22 cellular contexts compared by ENCODE assay signal in the genomic region with DNA sequence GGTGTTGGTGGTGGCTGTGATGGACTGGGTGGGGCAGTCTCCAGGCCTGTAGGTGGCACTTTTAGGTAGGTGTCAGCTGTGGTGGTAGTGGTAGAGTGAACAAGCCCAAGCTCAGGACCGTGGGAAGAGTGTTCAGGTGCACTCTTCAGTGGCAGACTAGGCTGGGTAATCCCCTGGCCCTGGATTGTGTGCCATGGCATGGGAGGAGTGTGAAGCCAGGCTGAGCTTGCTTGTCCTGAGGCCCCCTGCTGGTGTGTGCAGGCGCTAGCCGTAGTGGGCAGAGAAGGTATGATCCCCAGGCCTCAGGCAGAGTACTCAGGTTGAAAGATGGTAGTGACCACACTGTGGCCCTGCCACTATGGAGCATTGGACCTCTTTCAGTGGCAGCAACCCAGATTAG.
DNase-seq lines count a peak whose midpoint lies in the region; ATAC-seq, FAIRE-seq and TF ChIP-seq lines count a peak whose summit lies in the region.
"Had no signal": no experiment of that assay in that cellular context is flagged by ENCODE, and none has a peak within 500 bp of the region (broad histone marks: within the 10 kb centered on the region; RNA-seq: fewer than 3 reads in every experiment).

No MANE protein-coding gene starts in this region.

- no peak overlapping the region for H2BK15ac ChIP-seq in H9 (ENCODE audit: low read depth, low read length)

- H3K79me1 ChIP-seq in H9 (ENCODE audit: insufficient read depth, low read depth, low read length, poor library complexity, severe bottlenecking), result no peaks in the 10 kb centered on the region

- H3K4me2 ChIP-seq in DOHH2 (ENCODE audit: low read length), result no peak overlapping the region
- no peak overlapping the region for H3K4me2 ChIP-seq in H9 (ENCODE audit: insufficient read depth, insufficient read length, low read length)
- H3K4me2 ChIP-seq in keratinocyte (ENCODE audit: control insufficient read depth, extremely low read depth, insufficient read depth, low read depth, low read length), result no peak overlapping the region

- peak; percentile 33 for TF ChIP-seq CTCF in DOHH2 (IDR thresholded peaks at IDR 0.05; ENCODE audit: low read depth, low read length, poor library complexity, severe bottlenecking)
- TF ChIP-seq CTCF in H9 (conservative IDR thresholded peaks at IDR 0.05), result peak; percentile 57
- peak; percentile 54 for TF ChIP-seq CTCF in WERI-Rb-1 (IDR thresholded peaks at IDR 0.05; ENCODE audit: low read depth, low read length)
- peak in 2 of 3 experiments; percentile 7 to 38 for TF ChIP-seq CTCF in keratinocyte (optimal IDR thresholded peaks at IDR 0.05 in 1 of 3, IDR thresholded peaks at IDR 0.05 in 1 of 3, conservative IDR thresholded peaks at IDR 0.05 in 1 of 3; ENCODE audit: extremely low read depth in 1 of 3, insufficient read depth in 2 of 3, low read length in 3 of 3)

- H3K79me2 ChIP-seq in DOHH2 (ENCODE audit: control insufficient read depth, low read length) (no peaks in the 10 kb centered on the region), H9 (ENCODE audit: insufficient read depth, low read length) (no peaks in the 10 kb centered on the region), keratinocyte (ENCODE audit: control insufficient read depth, insufficient read depth, low read length) (no peaks in the 10 kb centered on the region)

- H3K23me2 ChIP-seq in H9 (ENCODE audit: insufficient read length, low read depth, low read length, poor library complexity, severe bottlenecking), result no peaks in the 10 kb centered on the region

- no peaks in the 10 kb centered on the region for H3K27me3 Mint-ChIP-seq in H9 (ENCODE audit: low read depth)
- H3K27me3 Mint-ChIP-seq: activated T-helper 17 cell treated with anti-CD3 and anti-CD28 coated beads, Interleukin-2, amount 50 U/mL, for 72 hours; CD4-positive, alpha-beta T cell; dendritic cell treated with granulocyte-macrophage colony-stimulating factor and Interleukin-4, amounts not matched to agents 40 ng/mL and 50 ng/mL, for 4 days; stimulated activated naive CD8-positive, alpha-beta T cell treated with anti-CD3 and anti-CD28 coated beads, Interleukin-15, Interleukin-2, amounts not matched to agents 100 ng/mL and 50 ng/mL, for 24 hours had no signal

- no peak overlapping the region for H3K56ac ChIP-seq in H9 (ENCODE audit: insufficient read length, low read depth, low read length)

- no peak overlapping the region for H3K18ac ChIP-seq in H9 (ENCODE audit: insufficient read length, low read depth, low read length)

- H3K4me1 ChIP-seq in DOHH2 (ENCODE audit: control insufficient read depth, low read length) (no peaks in the 10 kb centered on the region), H9 (ENCODE audit: insufficient read depth, low read length) (no peaks in the 10 kb centered on the region), keratinocyte (ENCODE audit: control insufficient read depth, extremely low read depth, insufficient read depth, low read length) (no peaks in the 10 kb centered on the region)

- H3K4me1 Mint-ChIP-seq in H9, result no peaks in the 10 kb centered on the region
- H3K4me1 Mint-ChIP-seq: activated T-helper 17 cell treated with anti-CD3 and anti-CD28 coated beads, Interleukin-2, amount 50 U/mL, for 72 hours had no signal

- H3K4me3 ChIP-seq in DOHH2 (ENCODE audit: low read length) (no peak overlapping the region), WERI-Rb-1 (ENCODE audit: low read depth, low read length) (no peak overlapping the region), keratinocyte (ENCODE audit: control insufficient read depth in 2 of 3, extremely low read depth in 1 of 3, insufficient read depth in 2 of 3, low read depth in 1 of 3, low read length in 3 of 3) (no peak overlapping the region)
- H3K4me3 ChIP-seq: lung, SK-N-MC had no signal

- H2BK20ac ChIP-seq in H9 (ENCODE audit: low read depth, low read length, poor library complexity, severe bottlenecking), result no peak overlapping the region

- H3K36me3 Mint-ChIP-seq in H9 (ENCODE audit: insufficient read depth in 1 of 3, low read depth in 3 of 3), result peaks cover 2 to 30% (median 11%) of the 10 kb centered on the region in 3 experiments; a peak in 5 of 7 replicates

- H3F3A ChIP-seq in DOHH2 (ENCODE audit: control insufficient read depth, insufficient read depth), result no peaks in the 10 kb centered on the region

- H3K27ac ChIP-seq in DOHH2 (ENCODE audit: low read depth, low read length), result no peak overlapping the region
- no peak overlapping the region for H3K27ac ChIP-seq in H9 (ENCODE audit: insufficient read length, low read depth, low read length)
- no peak overlapping the region for H3K27ac ChIP-seq in WERI-Rb-1
- no peak overlapping the region for H3K27ac ChIP-seq in keratinocyte (ENCODE audit: control insufficient read depth, insufficient read depth, low read length)
- H3K27ac ChIP-seq: RWPE1, SK-N-MC, VCaP had no signal

- H3K23ac ChIP-seq in H9 (ENCODE audit: insufficient read length, low read depth, low read length), result no peak overlapping the region

- H3K9me3 Mint-ChIP-seq in H9, result peaks cover 24 to 43% of the 10 kb centered on the region in 2 experiments; a peak in 4 of 5 replicates

- H3K27me3 ChIP-seq in DOHH2 (ENCODE audit: control insufficient read depth, low read length) (no peaks in the 10 kb centered on the region), H9 (ENCODE audit: insufficient read depth, low read length) (no peaks in the 10 kb centered on the region), WERI-Rb-1 (ENCODE audit: insufficient read depth, low read depth, severe bottlenecking) (no peaks in the 10 kb centered on the region), keratinocyte (ENCODE audit: control insufficient read depth, extremely low read depth, insufficient read depth, low read length) (no peaks in the 10 kb centered on the region)

- no peak overlapping the region for H3K4me3 Mint-ChIP-seq in H9
- H3K4me3 Mint-ChIP-seq: activated T-helper 17 cell treated with anti-CD3 and anti-CD28 coated beads, Interleukin-2, amount 50 U/mL, for 72 hours; CD4-positive, alpha-beta T cell; dendritic cell treated with granulocyte-macrophage colony-stimulating factor and Interleukin-4, amounts not matched to agents 40 ng/mL and 50 ng/mL, for 4 days; stimulated activated naive CD8-positive, alpha-beta T cell treated with anti-CD3 and anti-CD28 coated beads, Interleukin-15, Interleukin-2, amounts not matched to agents 100 ng/mL and 50 ng/mL, for 24 hours had no signal

- H3K9ac ChIP-seq in H9 (ENCODE audit: extremely low read depth, insufficient read length, low read length) (no peak overlapping the region), keratinocyte (ENCODE audit: control insufficient read depth, extremely low read depth, insufficient read depth, low read length) (no peak overlapping the region)

- DNase-seq in H9 (peak; percentile 46), WERI-Rb-1 (peak; percentile 16), keratinocyte (ENCODE audit: low read depth, low spot score) (no peak), NCI-H1105 (lab: John Stamatoyannopoulos, UW) (no peak), D341Med (ENCODE audit: low spot score) (no peak)
- DNase-seq: activated CD8-positive, alpha-beta memory T cell treated with anti-CD3 and anti-CD28 coated beads, Interleukin-2, amount 50 U/mL, for 48 hours; CD4-positive, alpha-beta T cell; central memory CD4-positive, alpha-beta T cell; NCI-H1930; NCI-H226 had no signal

- H3K9me2 ChIP-seq in DOHH2 (replicated peaks; ENCODE audit: control insufficient read depth, low read length), result no peaks in the 10 kb centered on the region

- H3K14ac ChIP-seq in H9 (ENCODE audit: insufficient read depth, low read length), result no peak overlapping the region

- H3K9me3 ChIP-seq in DOHH2 (ENCODE audit: control insufficient read depth, insufficient read depth, low read length), result peaks cover 6% of the 10 kb centered on the region; the same call in 1 of the 2 replicates
- no peaks in the 10 kb centered on the region for H3K9me3 ChIP-seq in H9 (ENCODE audit: control insufficient read depth, low read depth, low read length)
- H3K9me3 ChIP-seq in WERI-Rb-1 (ENCODE audit: severe bottlenecking), result peaks cover 6% of the 10 kb centered on the region
- H3K9me3 ChIP-seq in keratinocyte (ENCODE audit: control insufficient read depth, low read depth, low read length), result no peaks in the 10 kb centered on the region

- H4K91ac ChIP-seq in H9 (ENCODE audit: insufficient read length, low read depth, low read length), result no peak overlapping the region

- no peak overlapping the region for H3K27ac Mint-ChIP-seq in H9
- H3K27ac Mint-ChIP-seq: activated naive CD4-positive, alpha-beta T cell treated with anti-CD3 and anti-CD28 coated beads, Interleukin-2, amount 50 U/mL, for 72 hours; activated T-helper 17 cell treated with anti-CD3 and anti-CD28 coated beads, Interleukin-2, amount 50 U/mL, for 72 hours; CD4-positive, alpha-beta T cell; dendritic cell treated with granulocyte-macrophage colony-stimulating factor and Interleukin-4, amounts not matched to agents 40 ng/mL and 50 ng/mL, for 4 days; stimulated activated naive CD8-positive, alpha-beta T cell treated with anti-CD3 and anti-CD28 coated beads, Interleukin-15, Interleukin-2, amounts not matched to agents 100 ng/mL and 50 ng/mL, for 24 hours had no signal

- no peak overlapping the region for H2BK120ac ChIP-seq in H9 (ENCODE audit: low read depth, low read length, poor library complexity, severe bottlenecking)

- no peak overlapping the region for H2AFZ ChIP-seq in H9 (ENCODE audit: low read length)
- H2AFZ ChIP-seq in keratinocyte (ENCODE audit: control insufficient read depth, low read length), result no peak overlapping the region

- no peak overlapping the region for H3K4ac ChIP-seq in H9 (ENCODE audit: low read depth, low read length)

- H3K36me3 ChIP-seq in DOHH2 (ENCODE audit: control insufficient read depth, low read length), result no peaks in the 10 kb centered on the region
- H3K36me3 ChIP-seq in WERI-Rb-1, result no peaks in the 10 kb centered on the region
- no peaks in the 10 kb centered on the region for H3K36me3 ChIP-seq in keratinocyte (ENCODE audit: control insufficient read depth in 2 of 2, extremely low read depth in 1 of 2, insufficient read depth in 2 of 2, low read length in 2 of 2)

- no peak for FAIRE-seq in keratinocyte (lab: Jason Lieb, UNC)
- FAIRE-seq: astrocyte had no signal

- H2BK5ac ChIP-seq in H9 (ENCODE audit: insufficient read length, low read length), result no peak overlapping the region

- H4K20me1 ChIP-seq in DOHH2 (ENCODE audit: control insufficient read depth, insufficient read depth, low read depth, low read length), result no peaks in the 10 kb centered on the region
- H4K20me1 ChIP-seq in H9 (ENCODE audit: control insufficient read depth, insufficient read depth, insufficient read length), result no peaks in the 10 kb centered on the region
- H4K20me1 ChIP-seq in keratinocyte (ENCODE audit: control insufficient read depth, extremely low read depth, insufficient read depth, low read length), result no peaks in the 10 kb centered on the region

- no peak overlapping the region for H2AK5ac ChIP-seq in H9 (ENCODE audit: insufficient read length, low read length)

- dilution Hi-C loops in keratinocyte (cut with MboI; ENCODE audit: extremely low pct_ligation_motif_present, low sequenced_read_pairs), result no loop called here

- no CpG with 5 or more reads among the region's 3 CpGs for WGBS in H9 (ENCODE audit: extremely low coverage, insufficient read length, low lambda C conversion rate)

- no peaks in the 10 kb centered on the region for H3K9me1 ChIP-seq in keratinocyte (ENCODE audit: control insufficient read depth, extremely low read depth, insufficient read depth, low read length)

- H2BK12ac ChIP-seq in H9 (ENCODE audit: insufficient read length, low read depth, low read length), result no peak overlapping the region

- ATAC-seq in activated CD4-positive, CD25-positive, alpha-beta regulatory T cell treated with anti-CD3 and anti-CD28 coated beads, Interleukin-2, amount 50 U/mL, for 24 hours, result no peak
- ATAC-seq: activated naive CD4-positive, alpha-beta T cell treated with anti-CD3 and anti-CD28 coated beads, Interleukin-2, amount 50 U/mL, for 72 hours; activated T-helper 17 cell treated with anti-CD3 and anti-CD28 coated beads, Interleukin-2, amount 50 U/mL, for 72 hours; sciatic nerve had no signal

- no peak overlapping the region for H3T11ph ChIP-seq in H9 (ENCODE audit: low read length)

- H4K5ac ChIP-seq in H9 (ENCODE audit: insufficient read length, low read depth, low read length), result no peak overlapping the region

- no peak overlapping the region for H4K8ac ChIP-seq in H9 (replicated peaks; ENCODE audit: insufficient read length, low read depth, low read length)

Comparison
In these comparisons a context has a peak if more than half of its experiments do, and no peak if none do; other contexts are left out.
1. DNase-seq: peak in H9 (single experiment) and WERI-Rb-1 (single experiment); none in keratinocyte (single experiment), NCI-H1105 (single experiment) and D341Med (single experiment).
2. Peak in every context shown above with its lines, with median percentiles within 50 percentile points of each other: CTCF ChIP-seq.